1 cellular context compared by ENCODE assay signal in genomic region chr16:85782476-85782875, GRCh38.
TF ChIP-seq lines count a peak whose summit lies in the region.

No MANE protein-coding gene starts in this region.

TF ChIP-seq in GM23338, 12 proteins besides CTCF, POLR2A, EP300 and RAD21 (continued from another document):
- TF ChIP-seq, protein P1, sequence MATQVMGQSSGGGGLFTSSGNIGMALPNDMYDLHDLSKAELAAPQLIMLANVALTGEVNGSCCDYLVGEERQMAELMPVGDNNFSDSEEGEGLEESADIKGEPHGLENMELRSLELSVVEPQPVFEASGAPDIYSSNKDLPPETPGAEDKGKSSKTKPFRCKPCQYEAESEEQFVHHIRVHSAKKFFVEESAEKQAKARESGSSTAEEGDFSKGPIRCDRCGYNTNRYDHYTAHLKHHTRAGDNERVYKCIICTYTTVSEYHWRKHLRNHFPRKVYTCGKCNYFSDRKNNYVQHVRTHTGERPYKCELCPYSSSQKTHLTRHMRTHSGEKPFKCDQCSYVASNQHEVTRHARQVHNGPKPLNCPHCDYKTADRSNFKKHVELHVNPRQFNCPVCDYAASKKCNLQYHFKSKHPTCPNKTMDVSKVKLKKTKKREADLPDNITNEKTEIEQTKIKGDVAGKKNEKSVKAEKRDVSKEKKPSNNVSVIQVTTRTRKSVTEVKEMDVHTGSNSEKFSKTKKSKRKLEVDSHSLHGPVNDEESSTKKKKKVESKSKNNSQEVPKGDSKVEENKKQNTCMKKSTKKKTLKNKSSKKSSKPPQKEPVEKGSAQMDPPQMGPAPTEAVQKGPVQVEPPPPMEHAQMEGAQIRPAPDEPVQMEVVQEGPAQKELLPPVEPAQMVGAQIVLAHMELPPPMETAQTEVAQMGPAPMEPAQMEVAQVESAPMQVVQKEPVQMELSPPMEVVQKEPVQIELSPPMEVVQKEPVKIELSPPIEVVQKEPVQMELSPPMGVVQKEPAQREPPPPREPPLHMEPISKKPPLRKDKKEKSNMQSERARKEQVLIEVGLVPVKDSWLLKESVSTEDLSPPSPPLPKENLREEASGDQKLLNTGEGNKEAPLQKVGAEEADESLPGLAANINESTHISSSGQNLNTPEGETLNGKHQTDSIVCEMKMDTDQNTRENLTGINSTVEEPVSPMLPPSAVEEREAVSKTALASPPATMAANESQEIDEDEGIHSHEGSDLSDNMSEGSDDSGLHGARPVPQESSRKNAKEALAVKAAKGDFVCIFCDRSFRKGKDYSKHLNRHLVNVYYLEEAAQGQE (IDR thresholded peaks at IDR 0.05; ENCODE audit: unreplicated experiment) = no peak
- TF ChIP-seq CREB1 (CRISPR knock-in tag; IDR thresholded peaks at IDR 0.05; ENCODE audit: low read depth) = no peak
- TF ChIP-seq, protein P2, sequence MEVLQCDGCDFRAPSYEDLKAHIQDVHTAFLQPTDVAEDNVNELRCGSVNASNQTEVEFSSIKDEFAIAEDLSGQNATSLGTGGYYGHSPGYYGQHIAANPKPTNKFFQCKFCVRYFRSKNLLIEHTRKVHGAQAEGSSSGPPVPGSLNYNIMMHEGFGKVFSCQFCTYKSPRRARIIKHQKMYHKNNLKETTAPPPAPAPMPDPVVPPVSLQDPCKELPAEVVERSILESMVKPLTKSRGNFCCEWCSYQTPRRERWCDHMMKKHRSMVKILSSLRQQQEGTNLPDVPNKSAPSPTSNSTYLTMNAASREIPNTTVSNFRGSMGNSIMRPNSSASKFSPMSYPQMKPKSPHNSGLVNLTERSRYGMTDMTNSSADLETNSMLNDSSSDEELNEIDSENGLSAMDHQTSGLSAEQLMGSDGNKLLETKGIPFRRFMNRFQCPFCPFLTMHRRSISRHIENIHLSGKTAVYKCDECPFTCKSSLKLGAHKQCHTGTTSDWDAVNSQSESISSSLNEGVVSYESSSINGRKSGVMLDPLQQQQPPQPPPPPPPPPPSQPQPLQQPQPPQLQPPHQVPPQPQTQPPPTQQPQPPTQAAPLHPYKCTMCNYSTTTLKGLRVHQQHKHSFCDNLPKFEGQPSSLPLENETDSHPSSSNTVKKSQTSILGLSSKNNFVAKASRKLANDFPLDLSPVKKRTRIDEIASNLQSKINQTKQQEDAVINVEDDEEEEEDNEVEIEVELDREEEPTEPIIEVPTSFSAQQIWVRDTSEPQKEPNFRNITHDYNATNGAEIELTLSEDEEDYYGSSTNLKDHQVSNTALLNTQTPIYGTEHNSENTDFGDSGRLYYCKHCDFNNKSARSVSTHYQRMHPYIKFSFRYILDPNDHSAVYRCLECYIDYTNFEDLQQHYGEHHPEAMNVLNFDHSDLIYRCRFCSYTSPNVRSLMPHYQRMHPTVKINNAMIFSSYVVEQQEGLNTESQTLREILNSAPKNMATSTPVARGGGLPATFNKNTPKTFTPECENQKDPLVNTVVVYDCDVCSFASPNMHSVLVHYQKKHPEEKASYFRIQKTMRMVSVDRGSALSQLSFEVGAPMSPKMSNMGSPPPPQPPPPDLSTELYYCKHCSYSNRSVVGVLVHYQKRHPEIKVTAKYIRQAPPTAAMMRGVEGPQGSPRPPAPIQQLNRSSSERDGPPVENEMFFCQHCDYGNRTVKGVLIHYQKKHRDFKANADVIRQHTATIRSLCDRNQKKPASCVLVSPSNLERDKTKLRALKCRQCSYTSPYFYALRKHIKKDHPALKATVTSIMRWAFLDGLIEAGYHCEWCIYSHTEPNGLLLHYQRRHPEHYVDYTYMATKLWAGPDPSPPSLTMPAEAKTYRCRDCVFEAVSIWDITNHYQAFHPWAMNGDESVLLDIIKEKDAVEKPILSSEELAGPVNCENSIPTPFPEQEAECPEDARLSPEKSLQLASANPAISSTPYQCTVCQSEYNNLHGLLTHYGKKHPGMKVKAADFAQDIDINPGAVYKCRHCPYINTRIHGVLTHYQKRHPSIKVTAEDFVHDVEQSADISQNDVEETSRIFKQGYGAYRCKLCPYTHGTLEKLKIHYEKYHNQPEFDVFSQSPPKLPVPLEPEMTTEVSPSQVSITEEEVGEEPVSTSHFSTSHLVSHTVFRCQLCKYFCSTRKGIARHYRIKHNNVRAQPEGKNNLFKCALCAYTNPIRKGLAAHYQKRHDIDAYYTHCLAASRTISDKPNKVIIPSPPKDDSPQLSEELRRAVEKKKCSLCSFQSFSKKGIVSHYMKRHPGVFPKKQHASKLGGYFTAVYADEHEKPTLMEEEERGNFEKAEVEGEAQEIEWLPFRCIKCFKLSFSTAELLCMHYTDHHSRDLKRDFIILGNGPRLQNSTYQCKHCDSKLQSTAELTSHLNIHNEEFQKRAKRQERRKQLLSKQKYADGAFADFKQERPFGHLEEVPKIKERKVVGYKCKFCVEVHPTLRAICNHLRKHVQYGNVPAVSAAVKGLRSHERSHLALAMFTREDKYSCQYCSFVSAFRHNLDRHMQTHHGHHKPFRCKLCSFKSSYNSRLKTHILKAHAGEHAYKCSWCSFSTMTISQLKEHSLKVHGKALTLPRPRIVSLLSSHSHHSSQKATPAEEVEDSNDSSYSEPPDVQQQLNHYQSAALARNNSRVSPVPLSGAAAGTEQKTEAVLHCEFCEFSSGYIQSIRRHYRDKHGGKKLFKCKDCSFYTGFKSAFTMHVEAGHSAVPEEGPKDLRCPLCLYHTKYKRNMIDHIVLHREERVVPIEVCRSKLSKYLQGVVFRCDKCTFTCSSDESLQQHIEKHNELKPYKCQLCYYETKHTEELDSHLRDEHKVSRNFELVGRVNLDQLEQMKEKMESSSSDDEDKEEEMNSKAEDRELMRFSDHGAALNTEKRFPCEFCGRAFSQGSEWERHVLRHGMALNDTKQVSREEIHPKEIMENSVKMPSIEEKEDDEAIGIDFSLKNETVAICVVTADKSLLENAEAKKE (CRISPR knock-in tag; IDR thresholded peaks at IDR 0.05) = no peak
